1 cellular context compared by ENCODE assay signal in genomic region chr18:57748770-57749603, GRCh38.
TF ChIP-seq lines count a peak whose summit lies in the region.

No MANE protein-coding gene starts in this region.

TF ChIP-seq in HepG2, 621 proteins besides CTCF, POLR2A, EP300 and RAD21 (continued from another document and continues in another):
- TF ChIP-seq ZGPAT (CRISPR knock-in tag; IDR thresholded peaks at IDR 0.05), result 0 out of 2 replicates have a peak, but pooled peaks have one; percentile 31
- no peak for TF ChIP-seq POLR2AphosphoS5 (IDR thresholded peaks at IDR 0.05; ENCODE audit: low read depth, low read length)
- TF ChIP-seq ZFP91 (CRISPR knock-in tag; IDR thresholded peaks at IDR 0.05; ENCODE audit: borderline replicate concordance), result peak; percentile 82
- peak; percentile 70; the same call in 1 of the 2 replicates for TF ChIP-seq ARID3A (IDR thresholded peaks at IDR 0.05; ENCODE audit: low read depth, low read length)
- TF ChIP-seq KLF16 (CRISPR knock-in tag; IDR thresholded peaks at IDR 0.05), result peak in 1 of 2 experiments; percentile 45; a peak in 1 of 4 replicates
- TF ChIP-seq TGIF2 (CRISPR knock-in tag; IDR thresholded peaks at IDR 0.05), result no peak
- no peak for TF ChIP-seq KDM2A (CRISPR knock-in tag; IDR thresholded peaks at IDR 0.05; ENCODE audit: borderline replicate concordance, low read depth)
- TF ChIP-seq ZFP82 (CRISPR knock-in tag; IDR thresholded peaks at IDR 0.05; ENCODE audit: borderline replicate concordance), result no peak
- TF ChIP-seq GTF2F1 (IDR thresholded peaks at IDR 0.05; ENCODE audit: low read length), result no peak
- peak; percentile 91 for TF ChIP-seq CEBPG (CRISPR knock-in tag; IDR thresholded peaks at IDR 0.05)
- no peak for TF ChIP-seq ZNF501 (CRISPR knock-in tag; IDR thresholded peaks at IDR 0.05)
- TF ChIP-seq ZNF878 (CRISPR knock-in tag; IDR thresholded peaks at IDR 0.05), result no peak
- 0 out of 2 replicates have a peak, but pooled peaks have one; percentile 4 for TF ChIP-seq MNT (IDR thresholded peaks at IDR 0.05)
- no peak for TF ChIP-seq FOXA1 (IDR thresholded peaks at IDR 0.05)
- TF ChIP-seq FOXA1 (CRISPR knock-in tag; IDR thresholded peaks at IDR 0.05), result peak; percentile 14; the same call in 1 of the 2 replicates
- TF ChIP-seq ZNF234 (CRISPR knock-in tag; conservative IDR thresholded peaks at IDR 0.05), result no peak
- TF ChIP-seq ZFY (CRISPR knock-in tag; IDR thresholded peaks at IDR 0.05), result no peak
- TF ChIP-seq CEBPB (IDR thresholded peaks at IDR 0.05; ENCODE audit: borderline replicate concordance, low read depth, low read length), result peak; percentile 83; the same call in 1 of the 2 replicates
- 0 out of 2 replicates have a peak, but pooled peaks have one; percentile 28 for TF ChIP-seq MED1 (CRISPR knock-in tag; IDR thresholded peaks at IDR 0.05)
- TF ChIP-seq ZSCAN5A (CRISPR knock-in tag; IDR thresholded peaks at IDR 0.05; ENCODE audit: borderline replicate concordance), result no peak
- TF ChIP-seq ZNF484 (CRISPR knock-in tag; IDR thresholded peaks at IDR 0.05; ENCODE audit: borderline replicate concordance, low read depth), result no peak
- TF ChIP-seq UBTF (CRISPR knock-in tag; IDR thresholded peaks at IDR 0.05), result no peak
- no peak for TF ChIP-seq NBN (conservative IDR thresholded peaks at IDR 0.05)
- TF ChIP-seq SNAI1 (CRISPR knock-in tag; IDR thresholded peaks at IDR 0.05; ENCODE audit: borderline replicate concordance), result no peak
- no peak for TF ChIP-seq BRCA1 (CRISPR knock-in tag; IDR thresholded peaks at IDR 0.05)
- no peak for TF ChIP-seq ZNF891 (CRISPR knock-in tag; IDR thresholded peaks at IDR 0.05)
- no peak for TF ChIP-seq SKI (IDR thresholded peaks at IDR 0.05; ENCODE audit: partially characterized antibody)
- TF ChIP-seq ZFP36 (IDR thresholded peaks at IDR 0.05; ENCODE audit: borderline replicate concordance, low read depth, low read length, partially characterized antibody), result no peak
- no peak for TF ChIP-seq SOX13 (IDR thresholded peaks at IDR 0.05)
- no peak for TF ChIP-seq SOX13 (CRISPR knock-in tag; conservative IDR thresholded peaks at IDR 0.05 in 1 of 2, IDR thresholded peaks at IDR 0.05 in 1 of 2)
- TF ChIP-seq FOSL2 (CRISPR knock-in tag; IDR thresholded peaks at IDR 0.05), result peak; percentile 95
- no peak for TF ChIP-seq ZBTB37 (CRISPR knock-in tag; IDR thresholded peaks at IDR 0.05)
- TF ChIP-seq HNRNPLL (IDR thresholded peaks at IDR 0.05; ENCODE audit: low read depth, low read length, poor library complexity, severe bottlenecking), result no peak
- no peak for TF ChIP-seq ZNF33B (CRISPR knock-in tag; IDR thresholded peaks at IDR 0.05)
- no peak for TF ChIP-seq NFIB (CRISPR knock-in tag; IDR thresholded peaks at IDR 0.05; ENCODE audit: borderline replicate concordance)
- TF ChIP-seq ZNF224 (CRISPR knock-in tag; IDR thresholded peaks at IDR 0.05), result no peak
- TF ChIP-seq NR0B2 (CRISPR knock-in tag; IDR thresholded peaks at IDR 0.05), result no peak
- TF ChIP-seq NONO (IDR thresholded peaks at IDR 0.05), result no peak
- no peak for TF ChIP-seq NONO (CRISPR knock-in tag; conservative IDR thresholded peaks at IDR 0.05)
- no peak for TF ChIP-seq CBX2 (IDR thresholded peaks at IDR 0.05; ENCODE audit: low read depth, low read length)
- no peak for TF ChIP-seq CBX2 (CRISPR knock-in tag; IDR thresholded peaks at IDR 0.05; ENCODE audit: low read depth)
- 0 out of 3 replicates have a peak, but pooled peaks have one; percentile 18 for TF ChIP-seq MXI1 (IDR thresholded peaks at IDR 0.05; ENCODE audit: borderline replicate concordance, low read depth, low read length)
- TF ChIP-seq ARID5B (CRISPR knock-in tag; IDR thresholded peaks at IDR 0.05), result peak; percentile 45; the same call in 1 of the 2 replicates
- TF ChIP-seq DBP (CRISPR knock-in tag; IDR thresholded peaks at IDR 0.05; ENCODE audit: not compliant biosample characterization), result no peak
- TF ChIP-seq GTF3A (CRISPR knock-in tag; conservative IDR thresholded peaks at IDR 0.05), result no peak
- no peak for TF ChIP-seq ARHGAP35 (CRISPR knock-in tag; IDR thresholded peaks at IDR 0.05; ENCODE audit: borderline replicate concordance)
- TF ChIP-seq TEAD3 (CRISPR knock-in tag; optimal IDR thresholded peaks at IDR 0.05; ENCODE audit: borderline replicate concordance), result no peak
- TF ChIP-seq MAX (IDR thresholded peaks at IDR 0.05), result peak; percentile 70; the same call in 1 of the 2 replicates
- peak; percentile 39; the same call in 1 of the 2 replicates for TF ChIP-seq DPF2 (CRISPR knock-in tag; IDR thresholded peaks at IDR 0.05; ENCODE audit: borderline replicate concordance, low read depth)
- no peak; the same call in 1 of the 2 replicates for TF ChIP-seq SRF (IDR thresholded peaks at IDR 0.05; ENCODE audit: low read depth, low read length)
- TF ChIP-seq ZKSCAN1 (IDR thresholded peaks at IDR 0.05; ENCODE audit: low read length), result no peak
- peak; percentile 50 for TF ChIP-seq FOXA3 (CRISPR knock-in tag; IDR thresholded peaks at IDR 0.05)
